In genomic region chr7:133540096-133540860, GRCh38 we compare ENCODE assay signal across 22 cellular contexts.
"Had no signal": no experiment of that assay in that cellular context is flagged by ENCODE, and none has a peak within 500 bp of the region (broad histone marks: within the 10 kb centered on the region; RNA-seq: fewer than 3 reads in every experiment).

No MANE protein-coding gene starts in this region.

- DNase-seq: activated CD4-positive, alpha-beta T cell treated with anti-CD3 and anti-CD28 coated beads, Interleukin-2, amount 10 ng/mL, durations not matched to agents 7 days and 5 days; activated CD4-positive, CD25-positive, alpha-beta regulatory T cell treated with anti-CD3 and anti-CD28 coated beads, Interleukin-2, amount 50 U/mL, for 72 hours; activated CD8-positive, alpha-beta memory T cell treated with anti-CD3 and anti-CD28 coated beads, Interleukin-2, amount 10 ng/mL, durations not matched to agents 7 days and 5 days; activated CD8-positive, alpha-beta T cell treated with anti-CD3 and anti-CD28 coated beads for 36 hours; activated gamma-delta T cell; activated T-cell treated with anti-CD3 and anti-CD28 coated beads for 4 hours; adrenal gland; foreskin keratinocyte; glutamatergic neuron; immature natural killer cell; lower lobe of right lung; naive B cell; occipital lobe; right lobe of liver; small intestine; stimulated activated CD4-positive, alpha-beta T cell treated with anti-CD3 and anti-CD28 coated beads, Interleukin-2, amount 100 ng/mL, for 24 hours; stimulated activated naive CD8-positive, alpha-beta T cell treated with anti-CD3 and anti-CD28 coated beads, Interleukin-15, amount 100 ng/mL, for 72 hours; T-helper 17 cell; tibial artery had no signal

- H3K27ac Mint-ChIP-seq: activated CD4-positive, alpha-beta T cell treated with anti-CD3 and anti-CD28 coated beads, Interleukin-2, amount 10 ng/mL, durations not matched to agents 7 days and 5 days; activated CD8-positive, alpha-beta memory T cell treated with anti-CD3 and anti-CD28 coated beads, Interleukin-2, amount 10 ng/mL, durations not matched to agents 7 days and 5 days; activated CD8-positive, alpha-beta T cell treated with anti-CD3 and anti-CD28 coated beads for 36 hours; activated naive CD4-positive, alpha-beta T cell treated with anti-CD3 and anti-CD28 coated beads, Interleukin-2, amount 50 U/mL, for 24 hours; immature natural killer cell; naive B cell; stimulated activated effector memory CD8-positive, alpha-beta T cell treated with anti-CD3 and anti-CD28 coated beads, Interleukin-12 subunit alpha, Interleukin-12 subunit beta, amount 100 ng/mL, for 72 hours; stimulated activated naive CD8-positive, alpha-beta T cell treated with anti-CD3 and anti-CD28 coated beads, Interleukin-15, amount 100 ng/mL, for 72 hours; T-helper 17 cell had no signal

- H3K36me3 Mint-ChIP-seq: stimulated activated effector memory CD8-positive, alpha-beta T cell treated with anti-CD3 and anti-CD28 coated beads, Interleukin-12 subunit alpha, Interleukin-12 subunit beta, amount 100 ng/mL, for 72 hours had no signal

- H3K9me3 Mint-ChIP-seq: activated CD8-positive, alpha-beta T cell treated with anti-CD3 and anti-CD28 coated beads for 36 hours; activated naive CD4-positive, alpha-beta T cell treated with anti-CD3 and anti-CD28 coated beads, Interleukin-2, amount 50 U/mL, for 24 hours; immature natural killer cell; stimulated activated effector memory CD8-positive, alpha-beta T cell treated with anti-CD3 and anti-CD28 coated beads, Interleukin-12 subunit alpha, Interleukin-12 subunit beta, amount 100 ng/mL, for 72 hours; stimulated activated naive CD8-positive, alpha-beta T cell treated with anti-CD3 and anti-CD28 coated beads, Interleukin-15, amount 100 ng/mL, for 72 hours had no signal

- H3K4me1 Mint-ChIP-seq: activated CD4-positive, alpha-beta T cell treated with anti-CD3 and anti-CD28 coated beads, Interleukin-2, amount 10 ng/mL, durations not matched to agents 7 days and 5 days had no signal

- H3K27me3 Mint-ChIP-seq: activated CD4-positive, alpha-beta T cell treated with anti-CD3 and anti-CD28 coated beads, Interleukin-2, amount 10 ng/mL, durations not matched to agents 7 days and 5 days; activated CD8-positive, alpha-beta memory T cell treated with anti-CD3 and anti-CD28 coated beads, Interleukin-2, amount 10 ng/mL, durations not matched to agents 7 days and 5 days; activated CD8-positive, alpha-beta T cell treated with anti-CD3 and anti-CD28 coated beads for 36 hours; activated naive CD4-positive, alpha-beta T cell treated with anti-CD3 and anti-CD28 coated beads, Interleukin-2, amount 50 U/mL, for 24 hours; naive B cell; stimulated activated naive CD8-positive, alpha-beta T cell treated with anti-CD3 and anti-CD28 coated beads, Interleukin-15, amount 100 ng/mL, for 72 hours; T-helper 17 cell had no signal

- H3K4me3 Mint-ChIP-seq: activated CD4-positive, alpha-beta T cell treated with anti-CD3 and anti-CD28 coated beads, Interleukin-2, amount 10 ng/mL, durations not matched to agents 7 days and 5 days; activated CD8-positive, alpha-beta memory T cell treated with anti-CD3 and anti-CD28 coated beads, Interleukin-2, amount 10 ng/mL, durations not matched to agents 7 days and 5 days; activated CD8-positive, alpha-beta T cell treated with anti-CD3 and anti-CD28 coated beads for 36 hours; activated naive CD4-positive, alpha-beta T cell treated with anti-CD3 and anti-CD28 coated beads, Interleukin-2, amount 50 U/mL, for 24 hours; immature natural killer cell; naive B cell; stimulated activated effector memory CD8-positive, alpha-beta T cell treated with anti-CD3 and anti-CD28 coated beads, Interleukin-12 subunit alpha, Interleukin-12 subunit beta, amount 100 ng/mL, for 72 hours; stimulated activated naive CD8-positive, alpha-beta T cell treated with anti-CD3 and anti-CD28 coated beads, Interleukin-15, amount 100 ng/mL, for 72 hours; T-helper 17 cell had no signal

- ATAC-seq: activated CD8-positive, alpha-beta memory T cell treated with anti-CD3 and anti-CD28 coated beads, Interleukin-2, amount 10 ng/mL, durations not matched to agents 7 days and 5 days; activated CD8-positive, alpha-beta T cell treated with anti-CD3 and anti-CD28 coated beads for 36 hours; foreskin keratinocyte; left lobe of liver; lower lobe of right lung; right lobe of liver; stimulated activated effector memory CD8-positive, alpha-beta T cell treated with anti-CD3 and anti-CD28 coated beads, Interleukin-12 subunit alpha, Interleukin-12 subunit beta, amount 100 ng/mL, for 72 hours; stimulated activated naive CD8-positive, alpha-beta T cell treated with anti-CD3 and anti-CD28 coated beads, Interleukin-15, amount 100 ng/mL, for 72 hours; T-helper 17 cell had no signal
